18 cellular contexts compared by ENCODE assay signal in the genomic region with DNA sequence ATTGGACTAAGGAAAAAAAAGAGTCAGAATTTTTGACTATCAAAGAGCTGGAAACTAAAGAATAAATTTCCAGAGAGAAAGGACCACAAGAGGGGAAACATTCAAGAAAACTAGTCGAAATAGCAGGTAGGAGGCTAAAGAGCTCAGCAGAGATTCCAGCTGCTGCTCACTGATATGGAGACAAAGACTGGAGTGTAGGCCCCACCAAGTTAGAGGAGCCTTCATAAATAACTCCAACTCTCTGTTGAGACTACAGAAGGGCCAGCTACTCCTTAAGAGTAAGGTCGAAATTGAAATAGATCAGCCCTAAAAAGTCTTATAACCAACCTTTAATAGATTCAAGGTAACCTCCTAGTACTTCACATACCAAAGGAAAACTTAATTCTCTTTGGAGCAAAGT. TPM values are rescaled to one million over a fixed set of nuclear protein-coding genes. Genes with fewer than 3 reads are reported as not detected.
DNase-seq lines count a peak whose midpoint lies in the region; ATAC-seq and TF ChIP-seq lines count a peak whose summit lies in the region.
"Had no signal": no experiment of that assay in that cellular context is flagged by ENCODE, and none has a peak within 500 bp of the region (broad histone marks: within the 10 kb centered on the region; RNA-seq: fewer than 3 reads in every experiment).

No MANE protein-coding gene starts in this region.

- peaks cover 5% of the 10 kb centered on the region for H3K36me3 Mint-ChIP-seq in Caco-2 (ENCODE audit: insufficient read depth, unreplicated experiment)
- peaks cover 39% of the 10 kb centered on the region for H3K36me3 Mint-ChIP-seq in central memory CD8-positive, alpha-beta T cell (ENCODE audit: insufficient read depth)
- H3K36me3 Mint-ChIP-seq in mesothelial cell of epicardium = peaks cover 23% of the 10 kb centered on the region

- no peaks in the 10 kb centered on the region for H3K9me3 ChIP-seq in Caco-2
- no peaks in the 10 kb centered on the region for H3K9me3 ChIP-seq in HUES6 (ENCODE audit: control insufficient read depth, insufficient read depth, low read depth, low read length)

- H3K4me3 Mint-ChIP-seq in Caco-2 (ENCODE audit: unreplicated experiment) (no peak overlapping the region), mesothelial cell of epicardium (no peak overlapping the region)
- no peak overlapping the region for H3K4me3 Mint-ChIP-seq in central memory CD8-positive, alpha-beta T cell
- H3K4me3 Mint-ChIP-seq: HFFc6, IgD-negative memory B cell had no signal

- intact Hi-C loops in Caco-2 (cut with micrococcal nuclease; ENCODE audit: unreplicated experiment) = no loop called here

- H3K4me3 ChIP-seq in Caco-2 (ENCODE audit: low read depth, low read length) (no peak overlapping the region), HUES6 (ENCODE audit: low read depth, low read length) (no peak overlapping the region)
- H3K4me3 ChIP-seq: GM12878 had no signal

- no peak for DNase-seq in Caco-2
- DNase-seq in central memory CD8-positive, alpha-beta T cell (ENCODE audit: low spot score in 2 of 2) = no peak
- DNase-seq in mesothelial cell of epicardium (ENCODE audit: low spot score in 2 of 2, unreplicated experiment in 2 of 2) = no peak
- no peak for DNase-seq in cerebellar cortex (ENCODE audit: low spot score)
- DNase-seq: C1 segment of cervical spinal cord, DND-41, GDM1, HFFc6, NCI-H1417 treated with DMSO at 0.1 percent for 48 hours, NCI-H2029 treated with DMSO at 0.1 percent for 48 hours, NCI-H2171 treated with DMSO at 0.1 percent for 48 hours, NCI-H446 treated with DMSO at 0.1 percent for 48 hours, RPMI8226 had no signal

- no peaks in the 10 kb centered on the region for H3K4me1 Mint-ChIP-seq in Caco-2 (ENCODE audit: low read depth, unreplicated experiment)
- peaks cover 30% of the 10 kb centered on the region for H3K4me1 Mint-ChIP-seq in central memory CD8-positive, alpha-beta T cell
- H3K4me1 Mint-ChIP-seq in mesothelial cell of epicardium = peaks cover 11% of the 10 kb centered on the region

- H3K27ac ChIP-seq in HUES6 (ENCODE audit: low read depth, low read length) = peak overlapping the region; percentile 19; the same call in 1 of the 2 replicates

- CTCF ChIA-PET in Caco-2 (lab: Charles Lee) = no interaction called here

- H3K27me3 ChIP-seq in Caco-2 (replicated peaks; ENCODE audit: control insufficient read depth, insufficient read depth, low read length) (no peaks in the 10 kb centered on the region), HUES6 (ENCODE audit: control insufficient read depth, insufficient read depth, low read length) (no peaks in the 10 kb centered on the region)

- no peaks in the 10 kb centered on the region for H3K27me3 Mint-ChIP-seq in Caco-2 (ENCODE audit: insufficient read depth, unreplicated experiment)
- H3K27me3 Mint-ChIP-seq in central memory CD8-positive, alpha-beta T cell = no peaks in the 10 kb centered on the region
- no peaks in the 10 kb centered on the region for H3K27me3 Mint-ChIP-seq in mesothelial cell of epicardium (ENCODE audit: low read depth)
- H3K27me3 Mint-ChIP-seq: IgD-negative memory B cell had no signal

- H3K9me3 Mint-ChIP-seq in Caco-2 (ENCODE audit: unreplicated experiment) (no peaks in the 10 kb centered on the region), mesothelial cell of epicardium (peaks cover 3% of the 10 kb centered on the region)
- H3K9me3 Mint-ChIP-seq in central memory CD8-positive, alpha-beta T cell = no peaks in the 10 kb centered on the region
- H3K9me3 Mint-ChIP-seq: HFFc6 had no signal

- no TSS peak for BruUV-seq in Caco-2 (replicated peaks; lab: Mats Ljungman, UMichigan)

- ATAC-seq in central memory CD8-positive, alpha-beta T cell (replicated peaks; ENCODE audit: extremely low read depth, poor library complexity, severe bottlenecking) = no peak
- ATAC-seq in GM21528 (IDR thresholded peaks at IDR 0.05; ENCODE audit: low FRiP score, unreplicated experiment) (no peak), HG03135 (IDR thresholded peaks at IDR 0.05; ENCODE audit: unreplicated experiment) (no peak)
- ATAC-seq: GM12878 had no signal

- H3K36me3 ChIP-seq in Caco-2 (ENCODE audit: control insufficient read depth, insufficient read depth, low read length) = no peaks in the 10 kb centered on the region
- H3K36me3 ChIP-seq in HUES6 (ENCODE audit: control insufficient read depth, insufficient read depth, low read length) = peaks cover 33% of the 10 kb centered on the region

- TF ChIP-seq CTCF in Caco-2 (IDR thresholded peaks at IDR 0.05; ENCODE audit: insufficient read depth in 1 of 2, low read depth in 1 of 2, low read length in 1 of 2, severe bottlenecking in 1 of 2, unreplicated experiment in 1 of 2) (no peak), mesothelial cell of epicardium (IDR thresholded peaks at IDR 0.05; ENCODE audit: unreplicated experiment) (no peak)

- H3K4me1 ChIP-seq in Caco-2 (no peaks in the 10 kb centered on the region), HUES6 (ENCODE audit: control insufficient read depth, insufficient read depth, low read length) (no peaks in the 10 kb centered on the region)

- POLR2A ChIA-PET in Caco-2 (lab: Charles Lee) = no interaction called here

- H3K9ac ChIP-seq in HUES6 (ENCODE audit: low read length) = no peak overlapping the region

- H3K27ac Mint-ChIP-seq in Caco-2 (ENCODE audit: unreplicated experiment) (peak overlapping the region; percentile 53), mesothelial cell of epicardium (peak overlapping the region; percentile 32)
- H3K27ac Mint-ChIP-seq in central memory CD8-positive, alpha-beta T cell (ENCODE audit: low read depth) = peak overlapping the region; percentile 72
- H3K27ac Mint-ChIP-seq: HFFc6 had no signal

RNA-seq across cellular contexts. Expression of a gene that starts 31.1 kb away (rescaled TPM):
- total RNA-seq in Caco-2 (2022) (34.5 and 34.6 TPM in 2 replicates), mesothelial cell of epicardium (95.2 to 98.2 TPM (median 97.9 TPM) in 3 replicates)
